ENCODE assay signal across 1 cellular context in genomic region chr5:181223041-181223728, GRCh38.
TF ChIP-seq lines count a peak whose summit lies in the region.

Gene TRIM41, plus strand, starts transcription at chr5:181223281. Its CDS starts 719 bp downstream, at chr5:181224000.

TF ChIP-seq in HepG2, 621 proteins besides CTCF, POLR2A, EP300 and RAD21 (continued from another document and continues in another):
- no peak for TF ChIP-seq AKNA (CRISPR knock-in tag; IDR thresholded peaks at IDR 0.05; ENCODE audit: borderline replicate concordance)
- TF ChIP-seq ZNF747 (CRISPR knock-in tag; IDR thresholded peaks at IDR 0.05; ENCODE audit: borderline replicate concordance): no peak
- TF ChIP-seq ZFX (CRISPR knock-in tag; IDR thresholded peaks at IDR 0.05; ENCODE audit: low read depth): peak; percentile 79; the same call in 1 of the 2 replicates
- peak; percentile 11; the same call in 1 of the 2 replicates for TF ChIP-seq RFX5 (IDR thresholded peaks at IDR 0.05; ENCODE audit: low read depth, low read length)
- peak; percentile 75 for TF ChIP-seq ZNF18 (CRISPR knock-in tag; IDR thresholded peaks at IDR 0.05; ENCODE audit: insufficient replicate concordance)
- peak; percentile 48; the same call in 1 of the 2 replicates for TF ChIP-seq ARNT2 (CRISPR knock-in tag; IDR thresholded peaks at IDR 0.05; ENCODE audit: low read depth)
- TF ChIP-seq ZBTB21 (CRISPR knock-in tag; IDR thresholded peaks at IDR 0.05): no peak
- TF ChIP-seq ZFP1 (CRISPR knock-in tag; IDR thresholded peaks at IDR 0.05): peak; percentile 73; the same call in 1 of the 2 replicates
- TF ChIP-seq NFIC (IDR thresholded peaks at IDR 0.05; ENCODE audit: low read length): no peak
- TF ChIP-seq ZNF235 (CRISPR knock-in tag; IDR thresholded peaks at IDR 0.05; ENCODE audit: borderline replicate concordance): no peak
- TF ChIP-seq ZNF160 (CRISPR knock-in tag; IDR thresholded peaks at IDR 0.05): no peak
- TF ChIP-seq THAP8 (CRISPR knock-in tag; IDR thresholded peaks at IDR 0.05; ENCODE audit: borderline replicate concordance): no peak; the same call in 1 of the 2 replicates
- no peak; the same call in 1 of the 2 replicates for TF ChIP-seq ZFP82 (CRISPR knock-in tag; IDR thresholded peaks at IDR 0.05; ENCODE audit: borderline replicate concordance)
- no peak for TF ChIP-seq SATB2 (CRISPR knock-in tag; IDR thresholded peaks at IDR 0.05)
- TF ChIP-seq SIX1 (CRISPR knock-in tag; IDR thresholded peaks at IDR 0.05; ENCODE audit: borderline replicate concordance): no peak
- no peak for TF ChIP-seq ZNF644 (CRISPR knock-in tag; IDR thresholded peaks at IDR 0.05; ENCODE audit: low read depth)
- TF ChIP-seq FOXA1 (IDR thresholded peaks at IDR 0.05): no peak
- TF ChIP-seq FOXA1 (CRISPR knock-in tag; IDR thresholded peaks at IDR 0.05): no peak
- TF ChIP-seq PLSCR1 (CRISPR knock-in tag; IDR thresholded peaks at IDR 0.05; ENCODE audit: borderline replicate concordance): no peak
- TF ChIP-seq FOSL2 (CRISPR knock-in tag; IDR thresholded peaks at IDR 0.05): no peak; the same call in 1 of the 2 replicates
- TF ChIP-seq ZMAT5 (CRISPR knock-in tag; IDR thresholded peaks at IDR 0.05; ENCODE audit: borderline replicate concordance, low read depth): no peak
- peak; percentile 69; the same call in 1 of the 2 replicates for TF ChIP-seq UBTF (CRISPR knock-in tag; IDR thresholded peaks at IDR 0.05)
- no peak for TF ChIP-seq PLRG1 (conservative IDR thresholded peaks at IDR 0.05)
- TF ChIP-seq TRIM24 (CRISPR knock-in tag; IDR thresholded peaks at IDR 0.05): no peak
- peak; percentile 61 for TF ChIP-seq HCFC1 (IDR thresholded peaks at IDR 0.05; ENCODE audit: low read depth, low read length)
- peak; percentile 14; the same call in 1 of the 2 replicates for TF ChIP-seq ZBTB26 (CRISPR knock-in tag; IDR thresholded peaks at IDR 0.05; ENCODE audit: borderline replicate concordance)
- TF ChIP-seq BCL3 (CRISPR knock-in tag; IDR thresholded peaks at IDR 0.05): peak; percentile 52; the same call in 1 of the 2 replicates
- TF ChIP-seq MNT (IDR thresholded peaks at IDR 0.05): no peak
- TF ChIP-seq EED (CRISPR knock-in tag; IDR thresholded peaks at IDR 0.05): no peak; the same call in 1 of the 2 replicates
- TF ChIP-seq ARID5B (CRISPR knock-in tag; IDR thresholded peaks at IDR 0.05): peak; percentile 17; the same call in 1 of the 2 replicates
- 0 out of 2 replicates have a peak, but pooled peaks have one; percentile 22 for TF ChIP-seq ISL2 (CRISPR knock-in tag; IDR thresholded peaks at IDR 0.05)
- no peak for TF ChIP-seq IRX3 (CRISPR knock-in tag; IDR thresholded peaks at IDR 0.05; ENCODE audit: borderline replicate concordance, low read depth)
- no peak for TF ChIP-seq CC2D1A (CRISPR knock-in tag; IDR thresholded peaks at IDR 0.05)
- 0 out of 2 replicates have a peak, but pooled peaks have one; percentile 68 for TF ChIP-seq ZNF678 (CRISPR knock-in tag; IDR thresholded peaks at IDR 0.05)
- no peak for TF ChIP-seq ZNF598 (CRISPR knock-in tag; IDR thresholded peaks at IDR 0.05; ENCODE audit: borderline replicate concordance)
- TF ChIP-seq ZNF136 (CRISPR knock-in tag; IDR thresholded peaks at IDR 0.05; ENCODE audit: low read depth): no peak
- TF ChIP-seq PHF5A (CRISPR knock-in tag; IDR thresholded peaks at IDR 0.05; ENCODE audit: low read depth, unreplicated experiment): no peak
- TF ChIP-seq POLR2G (IDR thresholded peaks at IDR 0.05; ENCODE audit: low read depth, low read length): peak; percentile 97
- no peak for TF ChIP-seq CHD4 (IDR thresholded peaks at IDR 0.05; ENCODE audit: borderline replicate concordance, low read length)
- TF ChIP-seq ZNF709 (CRISPR knock-in tag; IDR thresholded peaks at IDR 0.05): no peak
- no peak for TF ChIP-seq ZNF124 (CRISPR knock-in tag; IDR thresholded peaks at IDR 0.05)
